Comparison of ENCODE assay signal across 33 cellular contexts in genomic region chr5:11525020-11525419, GRCh38.
DNase-seq lines count a peak whose midpoint lies in the region; ATAC-seq and TF ChIP-seq lines count a peak whose summit lies in the region.
"Had no signal": no experiment of that assay in that cellular context is flagged by ENCODE, and none has a peak within 500 bp of the region (broad histone marks: within the 10 kb centered on the region; RNA-seq: fewer than 3 reads in every experiment).

No MANE protein-coding gene starts in this region.

- peak overlapping the region; percentile 57 for H3K4me2 ChIP-seq in neural progenitor cell

- no peak overlapping the region for H2AFZ ChIP-seq in neural progenitor cell (replicated peaks)
- H2AFZ ChIP-seq: parathyroid adenoma had no signal

- peak overlapping the region; percentile 95 for H3K27ac Mint-ChIP-seq in neural progenitor cell
- H3K27ac Mint-ChIP-seq: activated CD8-positive, alpha-beta T cell treated with anti-CD3 and anti-CD28 coated beads, Interleukin-2, amount 10 ng/mL, durations not matched to agents 7 days and 5 days; activated naive CD4-positive, alpha-beta T cell treated with anti-CD3 and anti-CD28 coated beads for 36 hours; CD4-positive, CD25-positive, alpha-beta regulatory T cell had no signal

- peaks cover 24% of the 10 kb centered on the region for H3K4me1 Mint-ChIP-seq in neural progenitor cell
- H3K4me1 Mint-ChIP-seq: CD4-positive, CD25-positive, alpha-beta regulatory T cell had no signal

- no peaks in the 10 kb centered on the region for H3K9me3 ChIP-seq in neural progenitor cell (ENCODE audit: low read depth)
- H3K9me3 ChIP-seq: adrenal gland, heart left ventricle, MG63 had no signal

- peaks cover 10% of the 10 kb centered on the region for H3K36me3 Mint-ChIP-seq in neural progenitor cell
- H3K36me3 Mint-ChIP-seq: CD4-positive, CD25-positive, alpha-beta regulatory T cell had no signal

- DNase-seq in Daoy (ENCODE audit: low read depth) (peak; percentile 22), foreskin keratinocyte (peak; percentile 0 to 2), neural progenitor cell (ENCODE audit: low spot score) (peak; percentile 10), DMS114 treated with DMSO at 0.1 percent for 48 hours (lab: John Stamatoyannopoulos, UW; ENCODE audit: unreplicated experiment) (no peak), NCI-H510A treated with DMSO at 0.1 percent for 48 hours (lab: John Stamatoyannopoulos, UW) (no peak), NCI-H446 treated with DMSO at 0.1 percent for 48 hours (lab: John Stamatoyannopoulos, UW) (no peak), NCI-H345 treated with DMSO at 0.1 percent for 48 hours (lab: John Stamatoyannopoulos, UW; ENCODE audit: unreplicated experiment) (no peak)
- DNase-seq: activated CD4-positive, alpha-beta T cell treated with anti-CD3 and anti-CD28 coated beads for 4 hours; activated CD8-positive, alpha-beta T cell treated with anti-CD3 and anti-CD28 coated beads, Interleukin-2, amount 10 ng/mL, durations not matched to agents 7 days and 5 days; activated naive CD4-positive, alpha-beta T cell treated with anti-CD3 and anti-CD28 coated beads for 36 hours; adrenal gland; CD4-positive, CD25-positive, alpha-beta regulatory T cell; DND-41; foreskin fibroblast; heart left ventricle; KG1; left cardiac atrium; mammary epithelial cell; MG63; NCI-H1105; NCI-H2227 treated with DMSO at 0.1 percent for 48 hours; NCI-H774; nephron progenitor cell; right cardiac atrium; SIG-M5; stimulated activated CD4-positive, alpha-beta T cell treated with anti-CD3 and anti-CD28 coated beads, Interleukin-1b, Interleukin-23, amount 100 ng/mL, for 48 hours; stimulated activated naive CD4-positive, alpha-beta T cell treated with Interleukin-2 at 50 U/mL for 16 hours; T-helper 9 cell had no signal

- ATAC-seq in foreskin keratinocyte = peak; percentile 39
- ATAC-seq: activated CD8-positive, alpha-beta T cell treated with anti-CD3 and anti-CD28 coated beads, Interleukin-2, amount 10 ng/mL, durations not matched to agents 7 days and 5 days; esophagus mucosa; heart left ventricle; left cardiac atrium; right cardiac atrium had no signal

- peaks cover 6% of the 10 kb centered on the region for H3K9me3 Mint-ChIP-seq in neural progenitor cell
- H3K9me3 Mint-ChIP-seq: activated naive CD4-positive, alpha-beta T cell treated with anti-CD3 and anti-CD28 coated beads for 36 hours; nephron progenitor cell had no signal

- no peaks in the 10 kb centered on the region for H3K79me2 ChIP-seq in neural progenitor cell (ENCODE audit: low read depth)
- H3K79me2 ChIP-seq: parathyroid adenoma had no signal

- no peaks in the 10 kb centered on the region for H3K36me3 ChIP-seq in neural progenitor cell
- H3K36me3 ChIP-seq: adrenal gland, heart left ventricle, MG63 had no signal

- H4K20me1 ChIP-seq in neural progenitor cell (ENCODE audit: low read depth) = no peaks in the 10 kb centered on the region

- no peak overlapping the region for H3K4me3 Mint-ChIP-seq in neural progenitor cell
- H3K4me3 Mint-ChIP-seq: activated CD8-positive, alpha-beta T cell treated with anti-CD3 and anti-CD28 coated beads, Interleukin-2, amount 10 ng/mL, durations not matched to agents 7 days and 5 days; activated naive CD4-positive, alpha-beta T cell treated with anti-CD3 and anti-CD28 coated beads for 36 hours; CD4-positive, CD25-positive, alpha-beta regulatory T cell; nephron progenitor cell had no signal

- H3K27ac ChIP-seq in angular gyrus (ENCODE audit: low read depth, low read length) (peak overlapping the region; percentile 93), foreskin keratinocyte (no peak overlapping the region), neural progenitor cell (peak overlapping the region; percentile 90)
- H3K27ac ChIP-seq: adrenal gland, coronary artery, heart left ventricle, parathyroid adenoma, VCaP had no signal

- peaks cover 17% of the 10 kb centered on the region for H3F3A ChIP-seq in neural progenitor cell (ENCODE audit: low read depth)

- no peak overlapping the region for H3K4me3 ChIP-seq in neural progenitor cell
- H3K4me3 ChIP-seq: adrenal gland, coronary artery, heart left ventricle, MG63 had no signal

- H3K27me3 ChIP-seq in foreskin keratinocyte (no peaks in the 10 kb centered on the region), neural progenitor cell (no peaks in the 10 kb centered on the region)
- H3K27me3 ChIP-seq: adrenal gland, heart left ventricle had no signal

- H3K27me3 Mint-ChIP-seq in neural progenitor cell (ENCODE audit: insufficient read depth, low read depth) = no peaks in the 10 kb centered on the region
- H3K27me3 Mint-ChIP-seq: CD4-positive, CD25-positive, alpha-beta regulatory T cell had no signal

- H3K4me1 ChIP-seq in foreskin keratinocyte = no peaks in the 10 kb centered on the region
- peaks cover 27% of the 10 kb centered on the region for H3K4me1 ChIP-seq in neural progenitor cell
- H3K4me1 ChIP-seq: adrenal gland, parathyroid adenoma had no signal

- no peak overlapping the region for H3K9ac ChIP-seq in neural progenitor cell
- H3K9ac ChIP-seq: parathyroid adenoma had no signal

- TF ChIP-seq CTCF in foreskin keratinocyte (conservative IDR thresholded peaks at IDR 0.05) (no peak), neural progenitor cell (IDR thresholded peaks at IDR 0.05) (no peak)

Comparison
In these comparisons a context has a peak if more than half of its experiments do, and no peak if none do; other contexts are left out.
1. DNase-seq: peak in Daoy (single experiment), foreskin keratinocyte (2 of 2) and neural progenitor cell (single experiment); none in DMS114 treated with DMSO at 0.1 percent for 48 hours (single experiment), NCI-H510A treated with DMSO at 0.1 percent for 48 hours (single experiment), NCI-H446 treated with DMSO at 0.1 percent for 48 hours (single experiment) and NCI-H345 treated with DMSO at 0.1 percent for 48 hours (single experiment).